12 cellular contexts compared by ENCODE assay signal in genomic region chr20:43843096-43843964, GRCh38.
DNase-seq lines count a peak whose midpoint lies in the region; ATAC-seq and TF ChIP-seq lines count a peak whose summit lies in the region.
"Had no signal": no experiment of that assay in that cellular context is flagged by ENCODE, and none has a peak within 500 bp of the region (broad histone marks: within the 10 kb centered on the region; RNA-seq: fewer than 3 reads in every experiment).

No MANE protein-coding gene starts in this region.

- no peak for TF ChIP-seq POLR2A in Peyer's patch (IDR thresholded peaks at IDR 0.05)

- H3K27ac ChIP-seq in smooth muscle cell (ENCODE audit: low read depth) = no peak overlapping the region
- H3K27ac ChIP-seq in Peyer's patch = no peak overlapping the region
- H3K27ac ChIP-seq: body of pancreas had no signal

- no peaks in the 10 kb centered on the region for H4K20me1 ChIP-seq in smooth muscle cell (ENCODE audit: low read depth)

- H3K36me3 ChIP-seq in MG63 (no peaks in the 10 kb centered on the region), smooth muscle cell (ENCODE audit: low read depth) (no peaks in the 10 kb centered on the region), Peyer's patch (no peaks in the 10 kb centered on the region)

- ATAC-seq in HG02870 (IDR thresholded peaks at IDR 0.05; ENCODE audit: unreplicated experiment) = no peak
- ATAC-seq: body of pancreas had no signal

- H3K4me3 ChIP-seq in MG63 (no peak overlapping the region), cardiac fibroblast (replicated peaks in 1 of 2; ENCODE audit: low read depth in 2 of 2, low read length in 2 of 2) (no peak overlapping the region), smooth muscle cell (no peak overlapping the region), Peyer's patch (no peak overlapping the region)
- H3K4me3 ChIP-seq: body of pancreas had no signal

- 63% methylated on average over 10 of the region's 10 CpGs for WGBS in smooth muscle cell (ENCODE audit: low lambda C conversion rate)

- no peak overlapping the region for H2AFZ ChIP-seq in smooth muscle cell (ENCODE audit: low read depth)

- H3K27me3 ChIP-seq in MG63 (0 out of 2 replicates have a peak, but pooled peaks cover 2% of the 10 kb centered on the region), smooth muscle cell (ENCODE audit: low read depth) (no peaks in the 10 kb centered on the region), Peyer's patch (no peaks in the 10 kb centered on the region)
- H3K27me3 ChIP-seq: body of pancreas had no signal

- H3K4me2 ChIP-seq in smooth muscle cell = no peak overlapping the region

- DNase-seq in Daoy (ENCODE audit: low read depth) (peak; percentile 83), MG63 (peak; percentile 84), cardiac fibroblast (ENCODE audit: low read depth in 2 of 2) (peak; percentile 83 to 92), myocyte (ENCODE audit: low read depth) (peak; percentile 12), occipital lobe (lab: John Stamatoyannopoulos, UW) (no peak), smooth muscle cell (lab: John Stamatoyannopoulos, UW; ENCODE audit: unreplicated experiment) (no peak), Peyer's patch (no peak)
- DNase-seq: body of pancreas, mesendoderm, NCI-H510A treated with DMSO at 0.1 percent for 48 hours, T-helper 1 cell had no signal

- TF ChIP-seq CTCF in cardiac fibroblast (IDR thresholded peaks at IDR 0.05; ENCODE audit: low read depth, low read length) = no peak
- TF ChIP-seq CTCF in smooth muscle cell (IDR thresholded peaks at IDR 0.05; ENCODE audit: borderline replicate concordance, insufficient read depth, poor library complexity, severe bottlenecking) = no peak
- no peak for TF ChIP-seq CTCF in Peyer's patch (IDR thresholded peaks at IDR 0.05)

- H3F3A ChIP-seq in smooth muscle cell (ENCODE audit: low read depth) = peaks cover 10% of the 10 kb centered on the region

- H3K9ac ChIP-seq in smooth muscle cell (ENCODE audit: low read depth) = no peak overlapping the region

- no peaks in the 10 kb centered on the region for H3K9me3 ChIP-seq in MG63
- H3K9me3 ChIP-seq in smooth muscle cell (replicated peaks; ENCODE audit: low read depth) = no peaks in the 10 kb centered on the region
- H3K9me3 ChIP-seq in Peyer's patch = no peaks in the 10 kb centered on the region
- H3K9me3 ChIP-seq: body of pancreas had no signal

- no peaks in the 10 kb centered on the region for H3K79me2 ChIP-seq in smooth muscle cell (ENCODE audit: low read depth)

- H3K4me1 ChIP-seq in smooth muscle cell (ENCODE audit: low read depth) (no peaks in the 10 kb centered on the region), Peyer's patch (no peaks in the 10 kb centered on the region)
- H3K4me1 ChIP-seq: body of pancreas had no signal

Comparison
In these comparisons a context has a peak if more than half of its experiments do, and no peak if none do; other contexts are left out.
1. DNase-seq: peak in Daoy (single experiment), MG63 (single experiment), cardiac fibroblast (2 of 2) and myocyte (single experiment); none in occipital lobe (single experiment), smooth muscle cell (single experiment) and Peyer's patch (0 of 3).